Comparison of ENCODE assay signal across 28 cellular contexts in genomic region chr2:44822174-44822573, GRCh38.
"Had no signal": no experiment of that assay in that cellular context is flagged by ENCODE, and none has a peak within 500 bp of the region (broad histone marks: within the 10 kb centered on the region; RNA-seq: fewer than 3 reads in every experiment).

No MANE protein-coding gene starts in this region.

- ATAC-seq: foreskin keratinocyte; gastroesophageal sphincter; heart left ventricle; left cardiac atrium; left lung; mucosa of descending colon; natural killer cell treated with Interleukin-12 subunit alpha and Interleukin-12 subunit beta and Interleukin-15 and Interleukin-18, amount 100 ng/mL, for 72 hours; right cardiac atrium; stimulated activated effector memory CD8-positive, alpha-beta T cell treated with anti-CD3 and anti-CD28 coated beads, Interleukin-12 subunit alpha, Interleukin-12 subunit beta, amount 100 ng/mL, for 72 hours had no signal

- H3K4me1 ChIP-seq: esophagus muscularis mucosa, foreskin keratinocyte, gastroesophageal sphincter, heart left ventricle, left lung, prostate gland, sigmoid colon, thyroid gland had no signal

- H3K79me2 ChIP-seq: hepatocyte had no signal

- H2AFZ ChIP-seq: hepatocyte had no signal

- H3K9me3 Mint-ChIP-seq: mesothelial cell of epicardium; naive B cell; natural killer cell treated with Interleukin-12 subunit alpha and Interleukin-12 subunit beta and Interleukin-15 and Interleukin-18, amount 100 ng/mL, for 72 hours; neural crest cell; stimulated activated effector memory CD8-positive, alpha-beta T cell treated with anti-CD3 and anti-CD28 coated beads, Interleukin-12 subunit alpha, Interleukin-12 subunit beta, amount 100 ng/mL, for 72 hours; type B pancreatic cell had no signal

- H3K4me3 Mint-ChIP-seq: mesothelial cell of epicardium; naive B cell; natural killer cell treated with Interleukin-12 subunit alpha and Interleukin-12 subunit beta and Interleukin-15 and Interleukin-18, amount 100 ng/mL, for 72 hours; neural crest cell; stimulated activated effector memory CD8-positive, alpha-beta T cell treated with anti-CD3 and anti-CD28 coated beads, Interleukin-12 subunit alpha, Interleukin-12 subunit beta, amount 100 ng/mL, for 72 hours; type B pancreatic cell had no signal

- H3K36me3 Mint-ChIP-seq: mesothelial cell of epicardium; natural killer cell treated with Interleukin-12 subunit alpha and Interleukin-12 subunit beta and Interleukin-15 and Interleukin-18, amount 100 ng/mL, for 72 hours; stimulated activated effector memory CD8-positive, alpha-beta T cell treated with anti-CD3 and anti-CD28 coated beads, Interleukin-12 subunit alpha, Interleukin-12 subunit beta, amount 100 ng/mL, for 72 hours; type B pancreatic cell had no signal

- H3K4me2 ChIP-seq: hepatocyte had no signal

- H3K36me3 ChIP-seq: esophagus muscularis mucosa, gastroesophageal sphincter, heart left ventricle, left lung, prostate gland, sigmoid colon, stomach, thyroid gland had no signal

- H3K27ac ChIP-seq: coronary artery, esophagus muscularis mucosa, foreskin keratinocyte, gastroesophageal sphincter, heart left ventricle, hepatocyte, left lung, prostate gland, sigmoid colon, stomach, thyroid gland had no signal

- H3K27me3 ChIP-seq: hepatocyte, sigmoid colon, thyroid gland had no signal

- H3K4me3 ChIP-seq: coronary artery, esophagus muscularis mucosa, gastroesophageal sphincter, heart left ventricle, hepatocyte, left lung, mucosa of descending colon, prostate gland, sigmoid colon, stomach, thyroid gland had no signal

- H3K9me3 ChIP-seq: esophagus muscularis mucosa, gastroesophageal sphincter, heart left ventricle, left lung, mucosa of descending colon, prostate gland, sigmoid colon, stomach, thyroid gland had no signal

- H3K4me1 Mint-ChIP-seq: naive B cell; stimulated activated effector memory CD8-positive, alpha-beta T cell treated with anti-CD3 and anti-CD28 coated beads, Interleukin-12 subunit alpha, Interleukin-12 subunit beta, amount 100 ng/mL, for 72 hours had no signal

- H3K27ac Mint-ChIP-seq: mesothelial cell of epicardium; naive B cell; natural killer cell treated with Interleukin-12 subunit alpha and Interleukin-12 subunit beta and Interleukin-15 and Interleukin-18, amount 100 ng/mL, for 72 hours; stimulated activated effector memory CD8-positive, alpha-beta T cell treated with anti-CD3 and anti-CD28 coated beads, Interleukin-12 subunit alpha, Interleukin-12 subunit beta, amount 100 ng/mL, for 72 hours; type B pancreatic cell had no signal

- DNase-seq: dermis blood vessel endothelial cell; effector memory CD4-positive, alpha-beta T cell; foreskin keratinocyte; heart left ventricle; kidney; left cardiac atrium; left lung; mesenchymal stem cell; mucosa of descending colon; naive B cell; nucleus accumbens; right cardiac atrium; sigmoid colon; stimulated activated CD4-positive, alpha-beta T cell treated with anti-CD3 and anti-CD28 coated beads, Interleukin-2, amount 100 ng/mL, for 24 hours; stimulated activated CD4-positive, alpha-beta T cell treated with anti-CD3 and anti-CD28 coated beads, Interleukin-4, amount 100 ng/mL, for 24 hours; stimulated activated naive CD4-positive, alpha-beta T cell treated with Interleukin-2 at 50 U/mL for 16 hours; stomach; thyroid gland had no signal
